8 cellular contexts compared by ENCODE assay signal in the genomic region with DNA sequence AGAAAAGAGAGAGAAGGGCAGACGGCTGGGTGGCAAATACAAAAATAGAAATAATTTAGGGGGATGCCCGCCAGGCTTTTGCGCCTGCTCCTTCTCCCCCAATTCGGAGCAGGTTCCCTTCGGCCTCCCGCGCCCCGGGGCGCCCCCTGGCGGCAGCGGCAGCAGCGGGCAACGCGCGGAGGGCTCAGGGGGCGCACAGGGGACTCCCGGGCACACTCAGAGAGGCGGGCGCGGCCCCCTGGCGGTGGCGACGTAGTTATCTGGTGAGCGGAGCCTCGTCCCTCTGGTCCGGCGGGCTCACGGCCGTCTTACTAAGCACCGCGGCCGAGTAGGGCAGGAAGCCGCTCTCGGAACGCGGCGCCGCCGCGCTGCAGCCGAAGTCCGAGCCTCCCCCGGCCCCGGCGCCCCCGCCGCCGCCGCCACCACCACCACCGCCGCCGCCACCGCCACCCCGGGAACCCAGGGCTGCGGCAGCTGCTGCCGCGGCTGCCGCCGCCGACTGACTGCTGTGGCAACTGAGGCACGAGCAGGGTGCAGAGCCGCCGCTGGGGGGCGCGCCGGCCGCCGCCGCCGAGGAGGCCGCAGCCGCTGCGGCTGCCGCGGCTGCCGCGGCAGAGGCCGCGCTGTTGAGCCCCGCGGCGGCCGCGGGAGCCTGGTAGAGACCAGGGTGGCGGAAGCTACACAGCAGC. TPM values are rescaled to one million over a fixed set of nuclear protein-coding genes. Genes with fewer than 3 reads are reported as not detected.
DNase-seq lines count a peak whose midpoint lies in the region; ATAC-seq and TF ChIP-seq lines count a peak whose summit lies in the region.

No MANE protein-coding gene starts in this region.

- H3K18ac ChIP-seq in mesenchymal stem cell (ENCODE audit: low read depth in 1 of 2, low read length in 2 of 2): no peak overlapping the region

- no peak overlapping the region for H3K23ac ChIP-seq in mesenchymal stem cell (ENCODE audit: low read length in 2 of 2)

- no peak overlapping the region for H3K9ac ChIP-seq in GM23248
- H3K9ac ChIP-seq in mesenchymal stem cell (ENCODE audit: low read length): no peak overlapping the region

- H3K4me2 ChIP-seq in GM23248 (ENCODE audit: unreplicated experiment) (peak overlapping the region; percentile 70), mesenchymal stem cell (ENCODE audit: low read length, poor library complexity, severe bottlenecking) (peak overlapping the region; percentile 63)

- H3K4ac ChIP-seq in mesenchymal stem cell (ENCODE audit: low read depth in 1 of 2, low read length in 2 of 2): no peak overlapping the region

- H3K27me3 ChIP-seq in GM23248 (replicated peaks; ENCODE audit: insufficient read depth) (peaks cover 91% of the 10 kb centered on the region), mesenchymal stem cell (ENCODE audit: control insufficient read depth in 1 of 2, insufficient read depth in 1 of 2, low read length in 2 of 2) (peaks cover 88 to 95% of the 10 kb centered on the region in 2 experiments)

- no peak for ATAC-seq in HG02623 (IDR thresholded peaks at IDR 0.05; ENCODE audit: unreplicated experiment)

- peaks cover 27% of the 10 kb centered on the region for H3K4me1 Mint-ChIP-seq in chondrocyte (ENCODE audit: low read depth)

- H4K20me1 ChIP-seq in GM23248 (ENCODE audit: insufficient read depth): no peaks in the 10 kb centered on the region

- H4K91ac ChIP-seq in mesenchymal stem cell (ENCODE audit: low read length): no peak overlapping the region

- no peaks in the 10 kb centered on the region for H3K36me3 ChIP-seq in GM23248 (ENCODE audit: low read depth)
- H3K36me3 ChIP-seq in mesenchymal stem cell (ENCODE audit: control insufficient read depth in 1 of 2, insufficient read depth in 2 of 2, low read depth in 1 of 2, low read length in 2 of 2): peaks cover 0 to 3% of the 10 kb centered on the region in 2 experiments

- no peaks in the 10 kb centered on the region for H3K9me3 ChIP-seq in GM23248 (ENCODE audit: low read depth)
- H3K9me3 ChIP-seq in mesenchymal stem cell (ENCODE audit: control insufficient read depth, low read length): peaks cover 4% of the 10 kb centered on the region

- H3K4me3 Mint-ChIP-seq in chondrocyte (ENCODE audit: unreplicated experiment): peak overlapping the region; percentile 55

- peak; percentile 46 for TF ChIP-seq CTCF in AG10803 (conservative IDR thresholded peaks at IDR 0.05; ENCODE audit: low read length)
- peak; percentile 82 for TF ChIP-seq CTCF in chondrocyte (IDR thresholded peaks at IDR 0.05)

- DNase-seq in AG10803 (ENCODE audit: low read depth) (peak; percentile 52), GM23248 (peak; percentile 91), NCI-H82 (lab: John Stamatoyannopoulos, UW) (peak; percentile 97), chondrocyte (ENCODE audit: low spot score) (no peak), mesenchymal stem cell (no peak), NCI-H1436 (lab: John Stamatoyannopoulos, UW) (no peak)
- DNase-seq in activated CD4-positive, alpha-beta T cell treated with anti-CD3 and anti-CD28 coated beads, Interleukin-2, amount 50 U/mL, for 48 hours: no peak

- H2BK5ac ChIP-seq in mesenchymal stem cell (ENCODE audit: low read depth, low read length, poor library complexity, severe bottlenecking): no peak overlapping the region

- in situ Hi-C loops in GM23248 (cut with MboI): loop anchor here (5.0 to 10.0 kb wide), 2 partner anchors 393 to 715 kb away; no protein-coding TSS in a partner anchor

- no peaks in the 10 kb centered on the region for H3K9me3 Mint-ChIP-seq in chondrocyte (ENCODE audit: low read depth)

- peaks cover 75% of the 10 kb centered on the region for H3K27me3 Mint-ChIP-seq in chondrocyte (ENCODE audit: low read depth)

- H3K9me2 ChIP-seq in GM23248 (ENCODE audit: insufficient read depth): no peaks in the 10 kb centered on the region

- H3K4me1 ChIP-seq in GM23248 (ENCODE audit: insufficient read depth): no peaks in the 10 kb centered on the region
- peaks cover 24% of the 10 kb centered on the region for H3K4me1 ChIP-seq in mesenchymal stem cell (ENCODE audit: control insufficient read depth, insufficient read depth, low read depth, low read length)

- no peak overlapping the region for H2AK5ac ChIP-seq in mesenchymal stem cell (ENCODE audit: low read length, severe bottlenecking)

- H3K27ac ChIP-seq in GM23248 (no peak overlapping the region), mesenchymal stem cell (ENCODE audit: low read length, poor library complexity, severe bottlenecking) (no peak overlapping the region)

- H3K4me3 ChIP-seq in AG10803 (ENCODE audit: low read length) (no peak overlapping the region; the same call in none of the 2 replicates), GM23248 (peak overlapping the region; percentile 63), mesenchymal stem cell (ENCODE audit: insufficient read depth in 1 of 2, low read depth in 1 of 2, low read length in 2 of 2) (peak overlapping the region; percentile 17 to 55)

- no peak overlapping the region for H2BK12ac ChIP-seq in mesenchymal stem cell (ENCODE audit: low read length in 2 of 2)

- peak overlapping the region; percentile 61 for H2AFZ ChIP-seq in GM23248
- no peak overlapping the region for H2AFZ ChIP-seq in mesenchymal stem cell (ENCODE audit: low read depth, low read length)

- no peak overlapping the region for H2BK15ac ChIP-seq in mesenchymal stem cell (ENCODE audit: low read depth, poor library complexity, severe bottlenecking)

- H2BK120ac ChIP-seq in mesenchymal stem cell (ENCODE audit: low read depth, low read length): no peak overlapping the region

- no peaks in the 10 kb centered on the region for H3K79me2 ChIP-seq in GM23248 (ENCODE audit: insufficient read depth)

- peaks cover 8% of the 10 kb centered on the region for H3K36me3 Mint-ChIP-seq in chondrocyte (ENCODE audit: low read depth)

- no peak overlapping the region for H4K8ac ChIP-seq in mesenchymal stem cell (ENCODE audit: low read length)

- H3F3A ChIP-seq in GM23248 (ENCODE audit: insufficient read depth): no peaks in the 10 kb centered on the region

- H3K79me1 ChIP-seq in mesenchymal stem cell (replicated peaks; ENCODE audit: low read length, poor library complexity, severe bottlenecking): no peaks in the 10 kb centered on the region

- H3K27ac Mint-ChIP-seq in chondrocyte (ENCODE audit: unreplicated experiment): no peak overlapping the region

- H3K14ac ChIP-seq in mesenchymal stem cell (ENCODE audit: low read length in 2 of 2): no peak overlapping the region

- 2 to 3% methylated on average over 51 to 61 of the region's 85 CpGs for WGBS in GM23248 (ENCODE audit: low coverage in 1 of 2, low lambda C conversion rate in 2 of 2, missing lambda C conversion rate in 2 of 2), 2 experiments
- WGBS in mesenchymal stem cell: under 1% methylated on average over 56 of the region's 85 CpGs

RNA-seq across cellular contexts. Expression of a gene that starts 3.8 kb away (rescaled TPM):
- total RNA-seq in GM23248 (2014; rRNA removed; shearing (Covaris generic)): not detected in 2 replicates
- polyA plus RNA-seq in GM23248 (2016; fragmentation: Nextera tagmentation; extraction: Ambion mirVana): not detected in 2 replicates
- not detected in 3 replicates for total RNA-seq in chondrocyte
- not detected for polyA plus RNA-seq in mesenchymal stem cell (2013, experiment 1 of 2)
- polyA plus RNA-seq in mesenchymal stem cell (2013, experiment 2 of 2): not detected

RNA-seq across cellular contexts. Expression of a gene that starts 12.5 kb away (rescaled TPM):
- 1.0 and 3.8 TPM in 2 replicates for total RNA-seq in GM23248 (2014; rRNA removed; shearing (Covaris generic))
- polyA plus RNA-seq in GM23248 (2016; fragmentation: Nextera tagmentation; extraction: Ambion mirVana): 1.9 and 2.4 TPM in 2 replicates
- not detected in 3 replicates for total RNA-seq in chondrocyte
- not detected for polyA plus RNA-seq in mesenchymal stem cell (2013, experiment 1 of 2)
- polyA plus RNA-seq in mesenchymal stem cell (2013, experiment 2 of 2): not detected

RNA-seq across cellular contexts. Expression of a gene that starts 19.6 kb away (rescaled TPM):
- total RNA-seq in GM23248 (2014; rRNA removed; shearing (Covaris generic)): 0.22 TPM in 1 of 2 replicates, not detected in the other
- polyA plus RNA-seq in GM23248 (2016; fragmentation: Nextera tagmentation; extraction: Ambion mirVana): 0.14 and 0.19 TPM in 2 replicates
- not detected in 3 replicates for total RNA-seq in chondrocyte
- not detected for polyA plus RNA-seq in mesenchymal stem cell (2013, experiment 1 of 2)
- polyA plus RNA-seq in mesenchymal stem cell (2013, experiment 2 of 2): not detected

RNA-seq across cellular contexts. Expression of a gene that starts 27.1 kb away (rescaled TPM):
- 28.4 and 31.6 TPM in 2 replicates for total RNA-seq in GM23248 (2014; rRNA removed; shearing (Covaris generic))
- polyA plus RNA-seq in GM23248 (2016; fragmentation: Nextera tagmentation; extraction: Ambion mirVana): 27.7 and 30.0 TPM in 2 replicates
- not detected in 3 replicates for total RNA-seq in chondrocyte
- polyA plus RNA-seq in mesenchymal stem cell (2013, experiment 1 of 2): not detected
- not detected for polyA plus RNA-seq in mesenchymal stem cell (2013, experiment 2 of 2)

RNA-seq across cellular contexts. Expression of a gene that starts 36.6 kb away (rescaled TPM):
- 17.2 and 23.5 TPM in 2 replicates for total RNA-seq in GM23248 (2014; rRNA removed; shearing (Covaris generic))
- polyA plus RNA-seq in GM23248 (2016; fragmentation: Nextera tagmentation; extraction: Ambion mirVana): 10.9 and 16.0 TPM in 2 replicates
- total RNA-seq in chondrocyte: not detected in 3 replicates
- polyA plus RNA-seq in mesenchymal stem cell (2013, experiment 1 of 2): not detected
- not detected for polyA plus RNA-seq in mesenchymal stem cell (2013, experiment 2 of 2)

Comparison
In these comparisons a context has a peak if more than half of its experiments do, and no peak if none do; other contexts are left out.
1. DNase-seq: peak in AG10803 (single experiment), GM23248 (single experiment) and NCI-H82 (single experiment); none in chondrocyte (single experiment), mesenchymal stem cell (single experiment), NCI-H1436 (single experiment) and activated CD4-positive, alpha-beta T cell treated with anti-CD3 and anti-CD28 coated beads, Interleukin-2, amount 50 U/mL, for 48 hours (0 of 2).